Comparison of ENCODE assay signal across 8 cellular contexts in the genomic region with DNA sequence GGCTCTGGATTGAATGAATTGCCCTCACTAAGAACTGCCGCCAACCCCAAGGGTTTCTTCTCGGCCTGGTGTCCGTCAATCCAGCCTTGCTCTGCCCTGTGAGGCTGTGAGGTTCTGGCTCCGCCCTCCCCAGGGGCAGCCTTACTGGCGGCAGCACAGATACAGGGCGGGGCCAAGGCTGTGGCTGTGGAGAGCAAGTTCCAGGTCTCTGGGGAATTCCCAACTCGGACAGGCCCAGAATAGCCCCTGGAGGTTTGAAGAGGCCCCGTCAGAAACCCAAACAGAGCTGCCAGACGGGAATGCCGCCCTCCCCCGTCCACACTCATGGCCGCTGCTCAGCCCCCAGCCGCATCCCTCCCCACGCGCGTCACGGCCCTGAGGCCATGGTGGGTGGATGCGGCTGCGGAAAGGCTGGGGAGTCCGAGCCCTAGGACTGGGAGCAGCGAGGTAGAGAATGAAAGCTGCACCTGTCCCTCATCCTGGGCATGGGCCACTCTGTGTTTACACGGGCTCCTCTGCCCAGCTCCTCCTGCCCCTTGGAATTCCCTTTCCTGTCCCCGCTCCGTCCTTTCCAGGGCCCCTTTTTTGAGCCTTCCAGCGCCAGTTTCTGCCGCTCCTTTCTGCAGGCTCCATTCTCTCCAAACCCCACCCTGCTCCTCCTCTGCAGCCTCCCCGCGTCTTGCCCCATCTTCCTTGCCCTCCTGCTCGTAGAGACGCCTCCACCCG. TPM values are rescaled to one million over a fixed set of nuclear protein-coding genes. Genes with fewer than 3 reads are reported as not detected.
A peak's percentile ranks its signal among the peaks of the same experiment; 100 is the strongest.
DNase-seq lines count a peak whose midpoint lies in the region; ATAC-seq and TF ChIP-seq lines count a peak whose summit lies in the region.

No MANE protein-coding gene starts in this region.

- no peaks in the 10 kb centered on the region for H3K36me3 ChIP-seq in GM23248 (ENCODE audit: low read depth)
- no peaks in the 10 kb centered on the region for H3K36me3 ChIP-seq in body of pancreas (replicated peaks in 1 of 2; ENCODE audit: insufficient read depth in 1 of 2, low read depth in 2 of 2)
- H3K36me3 ChIP-seq in prostate gland, result peaks cover 0 to 2% of the 10 kb centered on the region in 2 donors

- H3K9me3 ChIP-seq in GM23248 (ENCODE audit: low read depth), result no peaks in the 10 kb centered on the region
- H3K9me3 ChIP-seq in body of pancreas, result no peaks in the 10 kb centered on the region
- H3K9me3 ChIP-seq in prostate gland, result no peaks in the 10 kb centered on the region

- peaks cover 20% of the 10 kb centered on the region; the same call in 1 of the 2 replicates for H3F3A ChIP-seq in GM23248 (ENCODE audit: insufficient read depth)

- 0 to 1% methylated on average over 20 to 31 of the region's 31 CpGs for WGBS in GM23248 (ENCODE audit: low coverage in 1 of 2, low lambda C conversion rate in 2 of 2, missing lambda C conversion rate in 2 of 2), 2 experiments
- 0 to 2% methylated on average over 13 to 31 of the region's 31 CpGs for WGBS in body of pancreas, 2 donors
- WGBS in prostate gland, result under 1% methylated on average over 31 of the region's 31 CpGs

- peaks cover 29% of the 10 kb centered on the region for H3K4me1 ChIP-seq in GM23248 (ENCODE audit: insufficient read depth)
- H3K4me1 ChIP-seq in body of pancreas, result peaks cover 61% of the 10 kb centered on the region
- peaks cover 27% of the 10 kb centered on the region for H3K4me1 ChIP-seq in prostate gland (replicated peaks)

- peak overlapping the region; percentile 89 for H3K4me2 ChIP-seq in GM23248 (ENCODE audit: unreplicated experiment)

- H3K27me3 ChIP-seq in GM23248 (replicated peaks; ENCODE audit: insufficient read depth) (no peaks in the 10 kb centered on the region), body of pancreas (no peaks in the 10 kb centered on the region), prostate gland (replicated peaks; ENCODE audit: insufficient read depth) (no peaks in the 10 kb centered on the region)

- ATAC-seq in body of pancreas, result peak; percentile 69

- peak; percentile 92 for DNase-seq in COLO668 (lab: John Stamatoyannopoulos, UW; ENCODE audit: unreplicated experiment)
- peak; percentile 99 for DNase-seq in GM23248
- DNase-seq in NCI-H128 (lab: John Stamatoyannopoulos, UW; ENCODE audit: unreplicated experiment), result peak; percentile 77
- peak; percentile 50 to 77 (median 59) for DNase-seq in T-helper 1 cell
- DNase-seq in body of pancreas, result peak; percentile 96 to 98 (median 98)
- peak; percentile 91 to 93 for DNase-seq in hippocampal formation (lab: John Stamatoyannopoulos, UW)
- peak; percentile 97 for DNase-seq in prostate gland (ENCODE audit: low spot score)
- DNase-seq in OCI-M2 (lab: John Stamatoyannopoulos, UW; ENCODE audit: unreplicated experiment), result no peak

- in situ Hi-C loops in GM23248 (cut with MboI), result loop anchor here (10.0 kb wide), 1 partner anchor 203 kb away; a partner anchor contains a TSS

- H3K4me3 ChIP-seq in GM23248, result peak overlapping the region; percentile 77
- H3K4me3 ChIP-seq in body of pancreas, result peak overlapping the region; percentile 2 to 9
- H3K4me3 ChIP-seq in prostate gland, result peak overlapping the region; percentile 44 to 52

- intact Hi-C loops in body of pancreas (cut with DNase I), result no loop called here
- intact Hi-C loops in prostate gland (cut with DNase I), result loop anchor here (5.0 kb wide), 1 partner anchor 186 kb away; a partner anchor contains a TSS

- TF ChIP-seq POLR2A in body of pancreas (IDR thresholded peaks at IDR 0.05), result peak; percentile 32 to 68 (median 63)
- TF ChIP-seq POLR2A in prostate gland (IDR thresholded peaks at IDR 0.05), result peak; percentile 75

- H3K79me2 ChIP-seq in GM23248 (ENCODE audit: insufficient read depth), result peaks cover 22% of the 10 kb centered on the region

- H2AFZ ChIP-seq in GM23248, result peak overlapping the region; percentile 72

- peak overlapping the region; percentile 71 for H3K9ac ChIP-seq in GM23248

- H4K20me1 ChIP-seq in GM23248 (ENCODE audit: insufficient read depth), result no peaks in the 10 kb centered on the region

- no peak for TF ChIP-seq CTCF in body of pancreas (IDR thresholded peaks at IDR 0.05)
- TF ChIP-seq CTCF in prostate gland (IDR thresholded peaks at IDR 0.05), result peak in 1 of 4 experiments; percentile 25

- peak overlapping the region; percentile 74 for H3K27ac ChIP-seq in GM23248
- H3K27ac ChIP-seq in body of pancreas, result peak overlapping the region; percentile 77 to 90 (median 86)
- H3K27ac ChIP-seq in prostate gland, result peak overlapping the region; percentile 91

- H3K9me2 ChIP-seq in GM23248 (ENCODE audit: insufficient read depth), result no peaks in the 10 kb centered on the region

RNA-seq across cellular contexts. Expression of a gene that starts 0.7 kb away (rescaled TPM):
- 0.43 and 4.0 TPM in 2 replicates for total RNA-seq in GM23248 (2014; rRNA removed; shearing (Covaris generic))
- 1.3 and 2.1 TPM in 2 replicates for polyA plus RNA-seq in GM23248 (2016; fragmentation: Nextera tagmentation; extraction: Ambion mirVana)
- total RNA-seq in body of pancreas (1 to 10 TPM in 1 of 2 donors, not detected in 1; 1.0 TPM), prostate gland (10 to 100 TPM in 1 of 2 donors, 1 to 10 TPM in 1; 6.6 to 19.2 TPM)

RNA-seq across cellular contexts. Expression of a gene that starts 4.6 kb away (rescaled TPM):
- total RNA-seq in GM23248 (2014; rRNA removed; shearing (Covaris generic)), result 23.6 and 30.6 TPM in 2 replicates
- polyA plus RNA-seq in GM23248 (2016; fragmentation: Nextera tagmentation; extraction: Ambion mirVana), result 17.5 and 19.3 TPM in 2 replicates
- total RNA-seq in body of pancreas (10 to 100 TPM; 27.5 to 63.9 TPM), prostate gland (10 to 100 TPM; 64.3 to 64.4 TPM)

RNA-seq across cellular contexts. Expression of a gene that starts 5.0 kb away (rescaled TPM):
- total RNA-seq in GM23248 (2014; rRNA removed; shearing (Covaris generic)), result 169 and 215 TPM in 2 replicates
- 74.5 and 76.8 TPM in 2 replicates for polyA plus RNA-seq in GM23248 (2016; fragmentation: Nextera tagmentation; extraction: Ambion mirVana)
- total RNA-seq in body of pancreas (100 to 1,000 TPM in 1 of 2 donors, 10 to 100 TPM in 1; 57.9 to 125 TPM), prostate gland (100 to 1,000 TPM; 180 to 188 TPM)

RNA-seq across cellular contexts. Expression of a gene that starts 8.9 kb away (rescaled TPM):
- total RNA-seq in GM23248 (2014; rRNA removed; shearing (Covaris generic)), result 272 and 296 TPM in 2 replicates
- 230 and 235 TPM in 2 replicates for polyA plus RNA-seq in GM23248 (2016; fragmentation: Nextera tagmentation; extraction: Ambion mirVana)
- total RNA-seq in body of pancreas, result 100 to 1,000 TPM in 1 of 2 donors, 10 to 100 TPM in 1; 75.5 to 139 TPM
- 100 to 1,000 TPM in 1 of 2 donors, 10 to 100 TPM in 1; 59.3 to 247 TPM for total RNA-seq in prostate gland

RNA-seq across cellular contexts. Expression of a gene that starts 20.8 kb away (rescaled TPM):
- total RNA-seq in GM23248 (2014; rRNA removed; shearing (Covaris generic)), result 28.7 and 30.4 TPM in 2 replicates
- polyA plus RNA-seq in GM23248 (2016; fragmentation: Nextera tagmentation; extraction: Ambion mirVana), result 39.5 and 41.8 TPM in 2 replicates
- total RNA-seq in body of pancreas, result 10 to 100 TPM in 1 of 2 donors, 1 to 10 TPM in 1; 8.9 to 13.7 TPM
- total RNA-seq in prostate gland, result 10 to 100 TPM; 58.5 to 89.6 TPM

Comparison
In these comparisons a context has a peak if more than half of its experiments do, and no peak if none do; other contexts are left out.
1. H3K4me3 ChIP-seq: peak in every context shown above with its lines; median percentile 77 in GM23248; 48 in prostate gland; 6 in body of pancreas.